ENCODE assay signal across 32 cellular contexts in the genomic region with DNA sequence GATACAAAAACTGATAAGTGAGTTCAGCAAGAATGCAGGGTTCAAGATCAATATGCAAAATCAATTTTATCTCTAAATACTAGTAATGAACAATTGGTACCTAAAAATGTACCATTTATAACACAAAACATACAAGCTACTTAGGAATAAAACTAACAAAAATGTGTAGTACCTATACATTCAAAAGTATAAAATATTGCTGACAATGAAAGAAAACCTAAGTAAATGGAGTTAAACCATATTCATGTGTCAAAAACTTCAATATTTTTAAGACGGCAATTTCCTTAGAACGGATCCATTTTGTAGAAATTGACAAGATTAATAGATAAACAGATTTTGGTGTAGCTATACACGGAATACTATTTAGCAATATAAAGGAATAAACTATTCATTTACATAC.
"Had no signal": no experiment of that assay in that cellular context is flagged by ENCODE, and none has a peak within 500 bp of the region (broad histone marks: within the 10 kb centered on the region; RNA-seq: fewer than 3 reads in every experiment).

No MANE protein-coding gene starts in this region.

- H3K4me1 ChIP-seq: adrenal gland, ascending aorta, body of pancreas, breast epithelium had no signal

- H3K9me3 ChIP-seq: adrenal gland, body of pancreas had no signal

- H3K36me3 ChIP-seq: adrenal gland, ascending aorta, brain microvascular endothelial cell, breast epithelium, cardiac muscle cell had no signal

- ATAC-seq: activated naive CD4-positive, alpha-beta T cell treated with anti-CD3 and anti-CD28 coated beads, Interleukin-2, amount 50 U/mL, for 72 hours; activated naive CD8-positive, alpha-beta T cell treated with anti-CD3 and anti-CD28 coated beads, Interleukin-2, amount 50 U/mL, for 24 hours; activated T-cell treated with anti-CD3 and anti-CD28 coated beads, Interleukin-2, amount 50 U/mL, for 4 hours; activated T-cell treated with anti-CD3 and anti-CD28 coated beads, Interleukin-2, amount 50 U/mL, for 72 hours; activated T-helper 17 cell treated with anti-CD3 and anti-CD28 coated beads, Interleukin-2, amount 50 U/mL, for 72 hours; body of pancreas had no signal

- H3K4me3 ChIP-seq: adrenal gland, ascending aorta, body of pancreas, breast epithelium, cardiac muscle cell had no signal

- FAIRE-seq: astrocyte, bronchial epithelial cell had no signal

- H3K27ac ChIP-seq: adrenal gland, ascending aorta, body of pancreas, brain microvascular endothelial cell, breast epithelium, cardiac muscle cell had no signal

- H3K27me3 ChIP-seq: adrenal gland, ascending aorta, body of pancreas, brain microvascular endothelial cell, breast epithelium, cardiac muscle cell had no signal

- DNase-seq: activated effector memory CD4-positive, alpha-beta T cell treated with anti-CD3 and anti-CD28 coated beads, Interleukin-2, amount 50 U/mL, for 16 hours; activated effector memory CD4-positive, alpha-beta T cell treated with Interleukin-2 at 50 U/mL for 16 hours; activated gamma-delta T cell; activated gamma-delta T cell treated with Interleukin-2 at 50 U/mL for 16 hours; activated naive CD4-positive, alpha-beta T cell; activated naive CD4-positive, alpha-beta T cell treated with anti-CD3 and anti-CD28 coated beads for 36 hours; activated naive CD4-positive, alpha-beta T cell treated with anti-CD3 and anti-CD28 coated beads, Interleukin-2, amount 10 ng/mL, durations not matched to agents 7 days and 5 days; activated naive CD4-positive, alpha-beta T cell treated with Interleukin-2 at 50 U/mL for 16 hours; activated naive CD8-positive, alpha-beta T cell treated with anti-CD3 and anti-CD28 coated beads for 36 hours; activated naive CD8-positive, alpha-beta T cell treated with anti-CD3 and anti-CD28 coated beads, Interleukin-2, amount 10 ng/mL, durations not matched to agents 7 days and 5 days; activated naive CD8-positive, alpha-beta T cell treated with anti-CD3 and anti-CD28 coated beads, Interleukin-2, amount 50 U/mL, for 24 hours; activated T-cell treated with anti-CD3 and anti-CD28 coated beads, Interleukin-2, amount 50 U/mL, for 1 hour; activated T-cell treated with anti-CD3 and anti-CD28 coated beads, Interleukin-2, amount 50 U/mL, for 24 hours; activated T-cell treated with anti-CD3 and anti-CD28 coated beads, Interleukin-2, amount 50 U/mL, for 4 hours; activated T-cell treated with anti-CD3 and anti-CD28 coated beads, Interleukin-2, amount 50 U/mL, for 48 hours; activated T-cell treated with anti-CD3 and anti-CD28 coated beads, Interleukin-2, amount 50 U/mL, for 72 hours; adrenal gland; amniotic stem cell; amygdala; anterior cingulate cortex; body of pancreas; brain microvascular endothelial cell; caudate nucleus; central memory CD4-positive, alpha-beta T cell; cerebellar nuclear complex had no signal
